ENCODE assay signal across 8 cellular contexts in genomic region chr2:149586898-149587219, GRCh38. TPM values are rescaled to one million over a fixed set of nuclear protein-coding genes. Genes with fewer than 3 reads are reported as not detected.
A peak's percentile ranks its signal among the peaks of the same experiment; 100 is the strongest.
DNase-seq lines count a peak whose midpoint lies in the region; ATAC-seq and TF ChIP-seq lines count a peak whose summit lies in the region.

No MANE protein-coding gene starts in this region.

- no peaks in the 10 kb centered on the region for H3K27me3 Mint-ChIP-seq in mesothelial cell of epicardium (ENCODE audit: low read depth)

- DNase-seq in left ventricle myocardium inferior, result no peak
- DNase-seq in Right ventricle myocardium inferior (ENCODE audit: missing footprints), result no peak
- no peak for DNase-seq in mammary epithelial cell
- DNase-seq in mesothelial cell of epicardium (ENCODE audit: low spot score in 2 of 2, unreplicated experiment in 2 of 2), result no peak
- no peak for DNase-seq in uterus
- DNase-seq in GM13977 (ENCODE audit: low spot score), result no peak
- no peak for DNase-seq in NCI-H774 (lab: John Stamatoyannopoulos, UW)
- no peak for DNase-seq in NCI-H69 (lab: John Stamatoyannopoulos, UW)

- H3K9me3 Mint-ChIP-seq in mesothelial cell of epicardium, result no peaks in the 10 kb centered on the region

- CTCF ChIA-PET in mammary epithelial cell (lab: Charles Lee; ENCODE audit: low non-redundant PET), result interaction anchor here (1.6 kb wide), 1 partner anchor 13 kb away, joined by 15 read pairs; no protein-coding TSS in a partner anchor

- H3K9me3 ChIP-seq in left ventricle myocardium inferior (replicated peaks), result no peaks in the 10 kb centered on the region
- H3K9me3 ChIP-seq in mammary epithelial cell (replicated peaks; ENCODE audit: insufficient read depth, low read length), result no peaks in the 10 kb centered on the region
- H3K9me3 ChIP-seq in uterus, result no peaks in the 10 kb centered on the region

- TF ChIP-seq POLR2A in uterus (IDR thresholded peaks at IDR 0.05), result no peak

- H3K4me2 ChIP-seq in mammary epithelial cell (ENCODE audit: insufficient read depth, low read depth, low read length), result peak overlapping the region; percentile 89

- no TSS peak for BruUV-seq in mammary epithelial cell (replicated peaks; lab: Mats Ljungman, UMichigan)

- peaks cover 54% of the 10 kb centered on the region for H3K4me1 Mint-ChIP-seq in mesothelial cell of epicardium

- peak overlapping the region; percentile 96 for H3K27ac ChIP-seq in left ventricle myocardium inferior (replicated peaks)
- peak overlapping the region; percentile 95 for H3K27ac ChIP-seq in mammary epithelial cell (ENCODE audit: insufficient read depth, low read depth, low read length)
- peak overlapping the region; percentile 91 to 98 for H3K27ac ChIP-seq in uterus

- TF ChIP-seq CTCF in left ventricle myocardium inferior (IDR thresholded peaks at IDR 0.05; ENCODE audit: borderline replicate concordance), result no peak
- TF ChIP-seq CTCF in mammary epithelial cell (conservative IDR thresholded peaks at IDR 0.05 in 1 of 2, IDR thresholded peaks at IDR 0.05 in 1 of 2; ENCODE audit: extremely low read depth in 1 of 2, insufficient read depth in 1 of 2, low read depth in 1 of 2, low read length in 2 of 2), result no peak
- no peak for TF ChIP-seq CTCF in mesothelial cell of epicardium (IDR thresholded peaks at IDR 0.05; ENCODE audit: unreplicated experiment)
- TF ChIP-seq CTCF in uterus (IDR thresholded peaks at IDR 0.05), result no peak
- no peak for TF ChIP-seq CTCF in GM13977 (IDR thresholded peaks at IDR 0.05; ENCODE audit: extremely low read depth, insufficient read depth, missing control alignments)

- no peaks in the 10 kb centered on the region for H3K27me3 ChIP-seq in left ventricle myocardium inferior (ENCODE audit: low read depth)
- no peaks in the 10 kb centered on the region for H3K27me3 ChIP-seq in mammary epithelial cell (ENCODE audit: insufficient read depth, low read length)
- no peaks in the 10 kb centered on the region for H3K27me3 ChIP-seq in uterus

- peak overlapping the region; percentile 95 for H2AFZ ChIP-seq in mammary epithelial cell (ENCODE audit: low read depth, low read length)

- H3K4me3 Mint-ChIP-seq in mesothelial cell of epicardium, result peak overlapping the region; percentile 97

- peak overlapping the region; percentile 100 for H3K27ac Mint-ChIP-seq in mesothelial cell of epicardium

- peaks cover 9% of the 10 kb centered on the region for H3K36me3 ChIP-seq in left ventricle myocardium inferior
- H3K36me3 ChIP-seq in mammary epithelial cell (ENCODE audit: insufficient read depth, low read length), result peaks cover 17% of the 10 kb centered on the region
- H3K36me3 ChIP-seq in uterus, result no peaks in the 10 kb centered on the region

- H3K9ac ChIP-seq in mammary epithelial cell (ENCODE audit: insufficient read depth, low read length), result peak overlapping the region; percentile 99

- H3K79me2 ChIP-seq in mammary epithelial cell (ENCODE audit: insufficient read depth, low read length), result peaks cover 55% of the 10 kb centered on the region

- in situ Hi-C loops in mammary epithelial cell (cut with MboI; ENCODE audit: low sequenced_read_pairs in 2 of 2), result loop anchor here in 1 of 2 donors (25.0 kb wide), 1 partner anchor 1025 kb away; no protein-coding TSS in a partner anchor
- in situ Hi-C loops in GM13977 (cut with MboI; ENCODE audit: low pct_unique_long_range_greater_than_20kb, low sequenced_read_pairs, unreplicated experiment), result loop anchor here (25.0 kb wide), 2 partner anchors 900 to 1450 kb away; partner anchors contain the start of gene RND3

- dilution Hi-C loops in mammary epithelial cell (cut with HindIII; ENCODE audit: low sequenced_read_pairs), result no loop called here

- H3K4me1 ChIP-seq in left ventricle myocardium inferior, result peaks cover 52% of the 10 kb centered on the region
- peaks cover 12% of the 10 kb centered on the region for H3K4me1 ChIP-seq in mammary epithelial cell (ENCODE audit: insufficient read depth, low read length)
- H3K4me1 ChIP-seq in uterus, result no peaks in the 10 kb centered on the region

- intact Hi-C loops in left ventricle myocardium inferior (cut with micrococcal nuclease) (no loop called here), Right ventricle myocardium inferior (cut with DNase I) (no loop called here), mammary epithelial cell (cut with micrococcal nuclease) (no loop called here), uterus (cut with DNase I; ENCODE audit: low total_unique reads) (no loop called here)

- H3K4me3 ChIP-seq in left ventricle myocardium inferior, result peak overlapping the region; percentile 86
- peak overlapping the region; percentile 66 to 98 (median 85) for H3K4me3 ChIP-seq in mammary epithelial cell (replicated peaks in 1 of 3; ENCODE audit: insufficient read depth in 1 of 3, low read depth in 2 of 3, low read length in 3 of 3)
- H3K4me3 ChIP-seq in uterus, result peak overlapping the region; percentile 86 to 87

- H3K36me3 Mint-ChIP-seq in mesothelial cell of epicardium, result peaks cover 1% of the 10 kb centered on the region

- H4K20me1 ChIP-seq in mammary epithelial cell (ENCODE audit: insufficient read depth, low read length), result no peaks in the 10 kb centered on the region

- ATAC-seq in Right ventricle myocardium inferior, result no peak

- WGBS in mammary epithelial cell (ENCODE audit: low coverage, missing lambda C conversion rate), result 0% methylated on average over 6 of the region's 7 CpGs

RNA-seq across cellular contexts. Expression of gene MMADHC, which starts 0.7 kb away (rescaled TPM):
- total RNA-seq in left ventricle myocardium inferior, result 109 TPM
- total RNA-seq in Right ventricle myocardium inferior, result 110 TPM
- total RNA-seq in mammary epithelial cell, result 100 to 1,000 TPM; 116 to 141 TPM
- polyA plus RNA-seq in mammary epithelial cell, result 75.8 TPM
- 82.4 TPM for polyA minus RNA-seq in mammary epithelial cell
- 92.8 to 99.6 TPM (median 99.5 TPM) in 3 replicates for total RNA-seq in mesothelial cell of epicardium
- total RNA-seq in uterus, result 100 to 1,000 TPM in 3 of 4 donors, 10 to 100 TPM in 1; 72.9 to 128 (median 106) TPM
